Comparison of ENCODE assay signal across 27 cellular contexts in the genomic region with DNA sequence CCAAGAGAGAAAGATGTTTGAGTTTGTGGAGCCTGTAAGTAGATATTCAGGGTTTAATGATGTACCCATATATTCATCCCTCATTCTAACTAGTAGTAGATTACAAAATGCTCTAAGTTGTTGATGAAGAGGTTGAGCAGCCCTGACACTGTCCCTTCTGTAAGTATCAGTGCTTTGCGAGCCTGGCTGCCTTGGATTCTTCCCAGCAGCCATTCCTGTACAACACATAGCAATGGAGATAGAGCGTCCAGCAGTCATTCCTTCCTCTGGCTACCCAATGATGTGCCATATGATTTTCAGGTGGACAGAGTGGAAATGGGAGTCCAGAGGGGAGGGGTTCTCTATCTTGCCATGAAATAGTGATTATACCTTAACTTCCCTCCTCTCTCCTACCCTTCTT.
"Had no signal": no experiment of that assay in that cellular context is flagged by ENCODE, and none has a peak within 500 bp of the region (broad histone marks: within the 10 kb centered on the region; RNA-seq: fewer than 3 reads in every experiment).

No MANE protein-coding gene starts in this region.

- H3K9me3 Mint-ChIP-seq: activated B cell treated with CpG ODN at 0.5 μM for 24 hours; activated CD4-positive, alpha-beta T cell treated with anti-CD3 and anti-CD28 coated beads, Interleukin-2, amount 10 ng/mL, durations not matched to agents 24 days and 14 days; activated naive CD4-positive, alpha-beta T cell treated with anti-CD3 and anti-CD28 coated beads, Interleukin-2, amount 50 U/mL, for 72 hours; activated naive CD8-positive, alpha-beta T cell treated with anti-CD3 and anti-CD28 coated beads, Interleukin-2, amount 50 U/mL, for 24 hours; activated T-cell treated with anti-CD3 and anti-CD28 coated beads, Interleukin-2, amount 50 U/mL, for 24 hours; activated T-helper 1 cell treated with anti-CD3 and anti-CD28 coated beads, Interleukin-12 subunit alpha, Interleukin-12 subunit beta, Interleukin-2, Interleukin-4 antibody, amounts not matched to agents 30 ng/mL and 10 ng/mL and 1 ng/mL, durations not matched to agents 14 hours and 24 hours and 36 hours had no signal

- H3K4me3 ChIP-seq: ascending aorta, body of pancreas, Peyer's patch had no signal

- H3K27me3 ChIP-seq: ascending aorta, body of pancreas, Peyer's patch had no signal

- H3K27me3 Mint-ChIP-seq: activated B cell treated with CpG ODN at 0.5 μM for 24 hours; activated CD4-positive, alpha-beta T cell treated with anti-CD3 and anti-CD28 coated beads, Interleukin-2, amount 10 ng/mL, durations not matched to agents 24 days and 14 days; activated CD8-positive, alpha-beta memory T cell treated with anti-CD3 and anti-CD28 coated beads, Interleukin-2, amount 10 ng/mL, durations not matched to agents 7 days and 5 days; activated naive CD8-positive, alpha-beta T cell treated with anti-CD3 and anti-CD28 coated beads, Interleukin-2, amount 50 U/mL, for 24 hours; activated T-cell treated with anti-CD3 and anti-CD28 coated beads, Interleukin-2, amount 50 U/mL, for 24 hours; T-helper 17 cell had no signal

- H3K4me1 ChIP-seq: body of pancreas, Peyer's patch had no signal

- H3K9me3 ChIP-seq: ascending aorta, body of pancreas, Peyer's patch had no signal

- H3K4me1 Mint-ChIP-seq: activated B cell treated with CpG ODN at 0.5 μM for 24 hours; activated naive CD8-positive, alpha-beta T cell treated with anti-CD3 and anti-CD28 coated beads, Interleukin-2, amount 50 U/mL, for 24 hours had no signal

- H3K4me3 Mint-ChIP-seq: activated B cell treated with CpG ODN at 0.5 μM for 24 hours; activated CD4-positive, alpha-beta T cell treated with anti-CD3 and anti-CD28 coated beads, Interleukin-2, amount 10 ng/mL, durations not matched to agents 24 days and 14 days; activated CD8-positive, alpha-beta memory T cell treated with anti-CD3 and anti-CD28 coated beads, Interleukin-2, amount 10 ng/mL, durations not matched to agents 7 days and 5 days; activated naive CD8-positive, alpha-beta T cell treated with anti-CD3 and anti-CD28 coated beads, Interleukin-2, amount 50 U/mL, for 24 hours; activated T-cell treated with anti-CD3 and anti-CD28 coated beads, Interleukin-2, amount 50 U/mL, for 24 hours; activated T-helper 1 cell treated with anti-CD3 and anti-CD28 coated beads, Interleukin-12 subunit alpha, Interleukin-12 subunit beta, Interleukin-2, Interleukin-4 antibody, amounts not matched to agents 30 ng/mL and 10 ng/mL and 1 ng/mL, durations not matched to agents 14 hours and 24 hours and 36 hours; T-helper 17 cell had no signal

- H3K27ac Mint-ChIP-seq: activated B cell treated with CpG ODN at 0.5 μM for 24 hours; activated CD4-positive, alpha-beta T cell treated with anti-CD3 and anti-CD28 coated beads, Interleukin-2, amount 10 ng/mL, durations not matched to agents 24 days and 14 days; activated CD8-positive, alpha-beta memory T cell treated with anti-CD3 and anti-CD28 coated beads, Interleukin-2, amount 10 ng/mL, durations not matched to agents 7 days and 5 days; activated naive CD4-positive, alpha-beta T cell treated with anti-CD3 and anti-CD28 coated beads, Interleukin-2, amount 50 U/mL, for 72 hours; activated naive CD8-positive, alpha-beta T cell treated with anti-CD3 and anti-CD28 coated beads, Interleukin-2, amount 50 U/mL, for 24 hours; activated T-cell treated with anti-CD3 and anti-CD28 coated beads, Interleukin-2, amount 50 U/mL, for 24 hours; activated T-helper 1 cell treated with anti-CD3 and anti-CD28 coated beads, Interleukin-12 subunit alpha, Interleukin-12 subunit beta, Interleukin-2, Interleukin-4 antibody, amounts not matched to agents 30 ng/mL and 10 ng/mL and 1 ng/mL, durations not matched to agents 14 hours and 24 hours and 36 hours; T-helper 17 cell had no signal

- H3K27ac ChIP-seq: ascending aorta, body of pancreas, Peyer's patch, RWPE1 had no signal

- FAIRE-seq: bronchial epithelial cell had no signal

- DNase-seq: activated B cell treated with CpG ODN at 0.5 μM for 24 hours; activated CD4-positive, alpha-beta T cell treated with anti-CD3 and anti-CD28 coated beads for 1 hour; activated CD4-positive, alpha-beta T cell treated with anti-CD3 and anti-CD28 coated beads, Interleukin-2, amount 10 ng/mL, durations not matched to agents 24 days and 14 days; activated CD4-positive, alpha-beta T cell treated with anti-CD3 and anti-CD28 coated beads, Interleukin-2, amount 50 U/mL, for 48 hours; activated CD8-positive, alpha-beta memory T cell treated with anti-CD3 and anti-CD28 coated beads, Interleukin-2, amount 10 ng/mL, durations not matched to agents 7 days and 5 days; activated effector memory CD4-positive, alpha-beta T cell treated with Interleukin-2 at 50 U/mL for 16 hours; activated naive CD4-positive, alpha-beta T cell; activated naive CD8-positive, alpha-beta T cell treated with anti-CD3 and anti-CD28 coated beads, Interleukin-2, amount 50 U/mL, for 24 hours; activated T-cell treated with anti-CD3 and anti-CD28 coated beads, Interleukin-2, amount 50 U/mL, for 24 hours; body of pancreas; Kasumi-1; KBM-7; NCI-H1105 treated with DMSO at 0.1 percent for 48 hours; NCI-H1436 treated with DMSO at 0.1 percent for 48 hours; NCI-H187; NCI-H2081 treated with DMSO at 0.1 percent for 48 hours; NCI-H446; NCI-H524; Peyer's patch; SHP77 treated with DMSO at 0.1 percent for 48 hours; T-helper 17 cell; T-helper 9 cell had no signal

- ATAC-seq: activated CD8-positive, alpha-beta memory T cell treated with anti-CD3 and anti-CD28 coated beads, Interleukin-2, amount 10 ng/mL, durations not matched to agents 7 days and 5 days; activated naive CD4-positive, alpha-beta T cell treated with anti-CD3 and anti-CD28 coated beads, Interleukin-2, amount 50 U/mL, for 72 hours; activated naive CD8-positive, alpha-beta T cell treated with anti-CD3 and anti-CD28 coated beads, Interleukin-2, amount 50 U/mL, for 24 hours; body of pancreas; T-helper 17 cell had no signal
